Comparison of ENCODE assay signal across 1 cellular context in the genomic region with DNA sequence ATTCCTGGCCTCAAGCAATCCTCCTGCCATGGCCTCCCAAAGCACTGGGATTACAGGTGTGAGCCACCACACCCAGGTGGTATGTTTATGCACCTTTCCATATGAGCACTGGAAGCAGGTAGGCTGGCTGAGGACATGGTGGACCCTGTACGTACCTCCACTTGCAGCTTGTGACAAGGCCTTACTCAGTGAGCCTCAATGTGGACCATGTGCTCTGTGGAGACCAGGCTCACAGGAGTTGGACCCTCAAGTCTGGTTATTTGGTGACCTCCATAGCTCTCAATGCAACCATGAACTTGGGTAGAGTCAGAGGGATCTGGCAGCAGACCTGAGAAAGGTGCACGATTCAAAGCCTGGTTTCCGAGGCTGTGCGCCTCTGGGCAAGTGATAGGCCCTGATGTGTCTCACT.
TF ChIP-seq lines count a peak whose summit lies in the region.

No MANE protein-coding gene starts in this region.

TF ChIP-seq in K562, 482 proteins besides CTCF, POLR2A, EP300 and RAD21 (continued from another document):
- TF ChIP-seq, protein P1, sequence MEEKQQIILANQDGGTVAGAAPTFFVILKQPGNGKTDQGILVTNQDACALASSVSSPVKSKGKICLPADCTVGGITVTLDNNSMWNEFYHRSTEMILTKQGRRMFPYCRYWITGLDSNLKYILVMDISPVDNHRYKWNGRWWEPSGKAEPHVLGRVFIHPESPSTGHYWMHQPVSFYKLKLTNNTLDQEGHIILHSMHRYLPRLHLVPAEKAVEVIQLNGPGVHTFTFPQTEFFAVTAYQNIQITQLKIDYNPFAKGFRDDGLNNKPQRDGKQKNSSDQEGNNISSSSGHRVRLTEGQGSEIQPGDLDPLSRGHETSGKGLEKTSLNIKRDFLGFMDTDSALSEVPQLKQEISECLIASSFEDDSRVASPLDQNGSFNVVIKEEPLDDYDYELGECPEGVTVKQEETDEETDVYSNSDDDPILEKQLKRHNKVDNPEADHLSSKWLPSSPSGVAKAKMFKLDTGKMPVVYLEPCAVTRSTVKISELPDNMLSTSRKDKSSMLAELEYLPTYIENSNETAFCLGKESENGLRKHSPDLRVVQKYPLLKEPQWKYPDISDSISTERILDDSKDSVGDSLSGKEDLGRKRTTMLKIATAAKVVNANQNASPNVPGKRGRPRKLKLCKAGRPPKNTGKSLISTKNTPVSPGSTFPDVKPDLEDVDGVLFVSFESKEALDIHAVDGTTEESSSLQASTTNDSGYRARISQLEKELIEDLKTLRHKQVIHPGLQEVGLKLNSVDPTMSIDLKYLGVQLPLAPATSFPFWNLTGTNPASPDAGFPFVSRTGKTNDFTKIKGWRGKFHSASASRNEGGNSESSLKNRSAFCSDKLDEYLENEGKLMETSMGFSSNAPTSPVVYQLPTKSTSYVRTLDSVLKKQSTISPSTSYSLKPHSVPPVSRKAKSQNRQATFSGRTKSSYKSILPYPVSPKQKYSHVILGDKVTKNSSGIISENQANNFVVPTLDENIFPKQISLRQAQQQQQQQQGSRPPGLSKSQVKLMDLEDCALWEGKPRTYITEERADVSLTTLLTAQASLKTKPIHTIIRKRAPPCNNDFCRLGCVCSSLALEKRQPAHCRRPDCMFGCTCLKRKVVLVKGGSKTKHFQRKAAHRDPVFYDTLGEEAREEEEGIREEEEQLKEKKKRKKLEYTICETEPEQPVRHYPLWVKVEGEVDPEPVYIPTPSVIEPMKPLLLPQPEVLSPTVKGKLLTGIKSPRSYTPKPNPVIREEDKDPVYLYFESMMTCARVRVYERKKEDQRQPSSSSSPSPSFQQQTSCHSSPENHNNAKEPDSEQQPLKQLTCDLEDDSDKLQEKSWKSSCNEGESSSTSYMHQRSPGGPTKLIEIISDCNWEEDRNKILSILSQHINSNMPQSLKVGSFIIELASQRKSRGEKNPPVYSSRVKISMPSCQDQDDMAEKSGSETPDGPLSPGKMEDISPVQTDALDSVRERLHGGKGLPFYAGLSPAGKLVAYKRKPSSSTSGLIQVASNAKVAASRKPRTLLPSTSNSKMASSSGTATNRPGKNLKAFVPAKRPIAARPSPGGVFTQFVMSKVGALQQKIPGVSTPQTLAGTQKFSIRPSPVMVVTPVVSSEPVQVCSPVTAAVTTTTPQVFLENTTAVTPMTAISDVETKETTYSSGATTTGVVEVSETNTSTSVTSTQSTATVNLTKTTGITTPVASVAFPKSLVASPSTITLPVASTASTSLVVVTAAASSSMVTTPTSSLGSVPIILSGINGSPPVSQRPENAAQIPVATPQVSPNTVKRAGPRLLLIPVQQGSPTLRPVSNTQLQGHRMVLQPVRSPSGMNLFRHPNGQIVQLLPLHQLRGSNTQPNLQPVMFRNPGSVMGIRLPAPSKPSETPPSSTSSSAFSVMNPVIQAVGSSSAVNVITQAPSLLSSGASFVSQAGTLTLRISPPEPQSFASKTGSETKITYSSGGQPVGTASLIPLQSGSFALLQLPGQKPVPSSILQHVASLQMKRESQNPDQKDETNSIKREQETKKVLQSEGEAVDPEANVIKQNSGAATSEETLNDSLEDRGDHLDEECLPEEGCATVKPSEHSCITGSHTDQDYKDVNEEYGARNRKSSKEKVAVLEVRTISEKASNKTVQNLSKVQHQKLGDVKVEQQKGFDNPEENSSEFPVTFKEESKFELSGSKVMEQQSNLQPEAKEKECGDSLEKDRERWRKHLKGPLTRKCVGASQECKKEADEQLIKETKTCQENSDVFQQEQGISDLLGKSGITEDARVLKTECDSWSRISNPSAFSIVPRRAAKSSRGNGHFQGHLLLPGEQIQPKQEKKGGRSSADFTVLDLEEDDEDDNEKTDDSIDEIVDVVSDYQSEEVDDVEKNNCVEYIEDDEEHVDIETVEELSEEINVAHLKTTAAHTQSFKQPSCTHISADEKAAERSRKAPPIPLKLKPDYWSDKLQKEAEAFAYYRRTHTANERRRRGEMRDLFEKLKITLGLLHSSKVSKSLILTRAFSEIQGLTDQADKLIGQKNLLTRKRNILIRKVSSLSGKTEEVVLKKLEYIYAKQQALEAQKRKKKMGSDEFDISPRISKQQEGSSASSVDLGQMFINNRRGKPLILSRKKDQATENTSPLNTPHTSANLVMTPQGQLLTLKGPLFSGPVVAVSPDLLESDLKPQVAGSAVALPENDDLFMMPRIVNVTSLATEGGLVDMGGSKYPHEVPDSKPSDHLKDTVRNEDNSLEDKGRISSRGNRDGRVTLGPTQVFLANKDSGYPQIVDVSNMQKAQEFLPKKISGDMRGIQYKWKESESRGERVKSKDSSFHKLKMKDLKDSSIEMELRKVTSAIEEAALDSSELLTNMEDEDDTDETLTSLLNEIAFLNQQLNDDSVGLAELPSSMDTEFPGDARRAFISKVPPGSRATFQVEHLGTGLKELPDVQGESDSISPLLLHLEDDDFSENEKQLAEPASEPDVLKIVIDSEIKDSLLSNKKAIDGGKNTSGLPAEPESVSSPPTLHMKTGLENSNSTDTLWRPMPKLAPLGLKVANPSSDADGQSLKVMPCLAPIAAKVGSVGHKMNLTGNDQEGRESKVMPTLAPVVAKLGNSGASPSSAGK (IDR thresholded peaks at IDR 0.05), result 0 out of 2 replicates have a peak, but pooled peaks have one; percentile 15
- TF ChIP-seq NEUROD1 (IDR thresholded peaks at IDR 0.05; ENCODE audit: borderline replicate concordance, low read depth, low read length, partially characterized antibody) (no peak), TEAD4 (IDR thresholded peaks at IDR 0.05; ENCODE audit: low read length) (0 out of 2 replicates have a peak, but pooled peaks have one; percentile 3), TEAD4 (CRISPR knock-in tag; IDR thresholded peaks at IDR 0.05; ENCODE audit: borderline replicate concordance) (no peak), BRF1 (IDR thresholded peaks at IDR 0.05; ENCODE audit: borderline replicate concordance, extremely low read depth, insufficient read length) (no peak), RFX7 (CRISPR knock-in tag; IDR thresholded peaks at IDR 0.05) (no peak), ETS2 (tag; IDR thresholded peaks at IDR 0.05; ENCODE audit: borderline replicate concordance, poor library complexity, severe bottlenecking) (no peak), POLR3A (IDR thresholded peaks at IDR 0.05; ENCODE audit: borderline replicate concordance, extremely low read depth, insufficient read depth, insufficient read length) (no peak), ZNF212 (CRISPR knock-in tag; IDR thresholded peaks at IDR 0.05) (no peak), EWSR1 (IDR thresholded peaks at IDR 0.05; ENCODE audit: borderline replicate concordance, low read depth, partially characterized antibody) (no peak), CHCHD3 (CRISPR knock-in tag; IDR thresholded peaks at IDR 0.05) (no peak), ZBTB1 (CRISPR knock-in tag; IDR thresholded peaks at IDR 0.05; ENCODE audit: borderline replicate concordance, low read depth) (no peak), BRD4 (IDR thresholded peaks at IDR 0.05) (no peak), PHF20 (IDR thresholded peaks at IDR 0.05; ENCODE audit: partially characterized antibody) (no peak), TBL1XR1 (IDR thresholded peaks at IDR 0.05; ENCODE audit: low read length in 2 of 2) (no peak), RBM39 (optimal IDR thresholded peaks at IDR 0.05; ENCODE audit: low read depth, low read length) (peak; percentile 23), NCOR1 (IDR thresholded peaks at IDR 0.05) (no peak; the same call in 1 of the 2 replicates), NFYB (IDR thresholded peaks at IDR 0.05; ENCODE audit: extremely low read depth, insufficient read length) (no peak), SMARCA4 (IDR thresholded peaks at IDR 0.05) (no peak), PRPF4 (IDR thresholded peaks at IDR 0.05; ENCODE audit: insufficient read depth, low read depth, low read length, poor library complexity, severe bottlenecking) (no peak), SREBF1 (IDR thresholded peaks at IDR 0.05; ENCODE audit: borderline replicate concordance, low read depth, low read length) (no peak), STAT5A (IDR thresholded peaks at IDR 0.05; ENCODE audit: borderline replicate concordance, low read length) (0 out of 2 replicates have a peak, but pooled peaks have one; percentile 4), HNRNPL (IDR thresholded peaks at IDR 0.05; ENCODE audit: low read depth, low read length) (no peak), ZSCAN29 (IDR thresholded peaks at IDR 0.05) (no peak), HNRNPLL (IDR thresholded peaks at IDR 0.05; ENCODE audit: low read depth, low read length, poor library complexity, severe bottlenecking) (no peak), ELF2 (CRISPR knock-in tag; IDR thresholded peaks at IDR 0.05) (no peak), SMAD3 (CRISPR knock-in tag; conservative IDR thresholded peaks at IDR 0.05) (no peak), CHD2 (IDR thresholded peaks at IDR 0.05; ENCODE audit: low read depth, low read length) (peak; percentile 37; the same call in 1 of the 2 replicates), SAP30 (IDR thresholded peaks at IDR 0.05; ENCODE audit: borderline replicate concordance, insufficient read depth, low read depth, low read length, poor library complexity, severe bottlenecking) (no peak), ZNF444 (CRISPR knock-in tag; IDR thresholded peaks at IDR 0.05) (no peak), ZNF583 (CRISPR knock-in tag; IDR thresholded peaks at IDR 0.05) (no peak), STAT5B (CRISPR knock-in tag; IDR thresholded peaks at IDR 0.05) (no peak), HSF4 (CRISPR knock-in tag; IDR thresholded peaks at IDR 0.05; ENCODE audit: borderline replicate concordance) (no peak), NRF1 (conservative IDR thresholded peaks at IDR 0.05 in 1 of 2, IDR thresholded peaks at IDR 0.05 in 1 of 2) (no peak)
- TF ChIP-seq, protein P2, sequence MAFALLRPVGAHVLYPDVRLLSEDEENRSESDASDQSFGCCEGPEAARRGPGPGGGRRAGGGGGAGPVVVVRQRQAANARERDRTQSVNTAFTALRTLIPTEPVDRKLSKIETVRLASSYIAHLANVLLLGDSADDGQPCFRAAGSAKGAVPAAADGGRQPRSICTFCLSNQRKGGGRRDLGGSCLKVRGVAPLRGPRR (CRISPR knock-in tag; IDR thresholded peaks at IDR 0.05), result no peak
- TF ChIP-seq, protein P3, sequence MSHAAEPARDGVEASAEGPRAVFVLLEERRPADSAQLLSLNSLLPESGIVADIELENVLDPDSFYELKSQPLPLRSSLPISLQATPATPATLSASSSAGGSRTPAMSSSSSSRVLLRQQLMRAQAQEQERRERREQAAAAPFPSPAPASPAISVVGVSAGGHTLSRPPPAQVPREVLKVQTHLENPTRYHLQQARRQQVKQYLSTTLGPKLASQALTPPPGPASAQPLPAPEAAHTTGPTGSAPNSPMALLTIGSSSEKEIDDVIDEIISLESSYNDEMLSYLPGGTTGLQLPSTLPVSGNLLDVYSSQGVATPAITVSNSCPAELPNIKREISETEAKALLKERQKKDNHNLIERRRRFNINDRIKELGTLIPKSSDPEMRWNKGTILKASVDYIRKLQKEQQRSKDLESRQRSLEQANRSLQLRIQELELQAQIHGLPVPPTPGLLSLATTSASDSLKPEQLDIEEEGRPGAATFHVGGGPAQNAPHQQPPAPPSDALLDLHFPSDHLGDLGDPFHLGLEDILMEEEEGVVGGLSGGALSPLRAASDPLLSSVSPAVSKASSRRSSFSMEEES (CRISPR knock-in tag; IDR thresholded peaks at IDR 0.05), result no peak
- TF ChIP-seq, protein P4, sequence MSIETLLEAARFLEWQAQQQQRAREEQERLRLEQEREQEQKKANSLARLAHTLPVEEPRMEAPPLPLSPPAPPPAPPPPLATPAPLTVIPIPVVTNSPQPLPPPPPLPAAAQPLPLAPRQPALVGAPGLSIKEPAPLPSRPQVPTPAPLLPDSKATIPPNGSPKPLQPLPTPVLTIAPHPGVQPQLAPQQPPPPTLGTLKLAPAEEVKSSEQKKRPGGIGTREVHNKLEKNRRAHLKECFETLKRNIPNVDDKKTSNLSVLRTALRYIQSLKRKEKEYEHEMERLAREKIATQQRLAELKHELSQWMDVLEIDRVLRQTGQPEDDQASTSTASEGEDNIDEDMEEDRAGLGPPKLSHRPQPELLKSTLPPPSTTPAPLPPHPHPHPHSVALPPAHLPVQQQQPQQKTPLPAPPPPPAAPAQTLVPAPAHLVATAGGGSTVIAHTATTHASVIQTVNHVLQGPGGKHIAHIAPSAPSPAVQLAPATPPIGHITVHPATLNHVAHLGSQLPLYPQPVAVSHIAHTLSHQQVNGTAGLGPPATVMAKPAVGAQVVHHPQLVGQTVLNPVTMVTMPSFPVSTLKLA (conservative IDR thresholded peaks at IDR 0.05), result 0 out of 4 replicates have a peak, but pooled peaks of 1 of the 2 experiments have one; percentile 9
- TF ChIP-seq, protein P5, sequence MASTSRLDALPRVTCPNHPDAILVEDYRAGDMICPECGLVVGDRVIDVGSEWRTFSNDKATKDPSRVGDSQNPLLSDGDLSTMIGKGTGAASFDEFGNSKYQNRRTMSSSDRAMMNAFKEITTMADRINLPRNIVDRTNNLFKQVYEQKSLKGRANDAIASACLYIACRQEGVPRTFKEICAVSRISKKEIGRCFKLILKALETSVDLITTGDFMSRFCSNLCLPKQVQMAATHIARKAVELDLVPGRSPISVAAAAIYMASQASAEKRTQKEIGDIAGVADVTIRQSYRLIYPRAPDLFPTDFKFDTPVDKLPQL (IDR thresholded peaks at IDR 0.05; ENCODE audit: extremely low read depth, insufficient read length), result no peak
- TF ChIP-seq, protein P6, sequence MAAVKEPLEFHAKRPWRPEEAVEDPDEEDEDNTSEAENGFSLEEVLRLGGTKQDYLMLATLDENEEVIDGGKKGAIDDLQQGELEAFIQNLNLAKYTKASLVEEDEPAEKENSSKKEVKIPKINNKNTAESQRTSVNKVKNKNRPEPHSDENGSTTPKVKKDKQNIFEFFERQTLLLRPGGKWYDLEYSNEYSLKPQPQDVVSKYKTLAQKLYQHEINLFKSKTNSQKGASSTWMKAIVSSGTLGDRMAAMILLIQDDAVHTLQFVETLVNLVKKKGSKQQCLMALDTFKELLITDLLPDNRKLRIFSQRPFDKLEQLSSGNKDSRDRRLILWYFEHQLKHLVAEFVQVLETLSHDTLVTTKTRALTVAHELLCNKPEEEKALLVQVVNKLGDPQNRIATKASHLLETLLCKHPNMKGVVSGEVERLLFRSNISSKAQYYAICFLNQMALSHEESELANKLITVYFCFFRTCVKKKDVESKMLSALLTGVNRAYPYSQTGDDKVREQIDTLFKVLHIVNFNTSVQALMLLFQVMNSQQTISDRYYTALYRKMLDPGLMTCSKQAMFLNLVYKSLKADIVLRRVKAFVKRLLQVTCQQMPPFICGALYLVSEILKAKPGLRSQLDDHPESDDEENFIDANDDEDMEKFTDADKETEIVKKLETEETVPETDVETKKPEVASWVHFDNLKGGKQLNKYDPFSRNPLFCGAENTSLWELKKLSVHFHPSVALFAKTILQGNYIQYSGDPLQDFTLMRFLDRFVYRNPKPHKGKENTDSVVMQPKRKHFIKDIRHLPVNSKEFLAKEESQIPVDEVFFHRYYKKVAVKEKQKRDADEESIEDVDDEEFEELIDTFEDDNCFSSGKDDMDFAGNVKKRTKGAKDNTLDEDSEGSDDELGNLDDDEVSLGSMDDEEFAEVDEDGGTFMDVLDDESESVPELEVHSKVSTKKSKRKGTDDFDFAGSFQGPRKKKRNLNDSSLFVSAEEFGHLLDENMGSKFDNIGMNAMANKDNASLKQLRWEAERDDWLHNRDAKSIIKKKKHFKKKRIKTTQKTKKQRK (IDR thresholded peaks at IDR 0.05; ENCODE audit: borderline replicate concordance, low read depth, low read length), result no peak
- TF ChIP-seq, protein P7, sequence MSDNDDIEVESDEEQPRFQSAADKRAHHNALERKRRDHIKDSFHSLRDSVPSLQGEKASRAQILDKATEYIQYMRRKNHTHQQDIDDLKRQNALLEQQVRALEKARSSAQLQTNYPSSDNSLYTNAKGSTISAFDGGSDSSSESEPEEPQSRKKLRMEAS (CRISPR knock-in tag; IDR thresholded peaks at IDR 0.05), result peak; percentile 23; the same call in 1 of the 2 replicates
